8 cellular contexts compared by ENCODE assay signal in genomic region chr7:23751852-23752251, GRCh38. TPM values are rescaled to one million over a fixed set of nuclear protein-coding genes. Genes with fewer than 3 reads are reported as not detected.
"Had no signal": no experiment of that assay in that cellular context is flagged by ENCODE, and none has a peak within 500 bp of the region (broad histone marks: within the 10 kb centered on the region; RNA-seq: fewer than 3 reads in every experiment).

No MANE protein-coding gene starts in this region.

- FAIRE-seq: HTR-8/SVneo, K562 had no signal

- H3K27ac ChIP-seq: HL-60, KMS-11 had no signal

- H3K9ac ChIP-seq: KMS-11 had no signal

- ATAC-seq: K562 had no signal

- DNase-seq: Kasumi-1, KBM-7, KG1 had no signal

- H3K4me3 ChIP-seq: K562 had no signal

- H3K4me2 ChIP-seq: KMS-11 had no signal

RNA-seq across cellular contexts. Expression of gene STK31, which starts 41.8 kb away (rescaled TPM):
- polyA plus RNA-seq: IgD-negative memory B cell had no signal
